22 cellular contexts compared by ENCODE assay signal in the genomic region with DNA sequence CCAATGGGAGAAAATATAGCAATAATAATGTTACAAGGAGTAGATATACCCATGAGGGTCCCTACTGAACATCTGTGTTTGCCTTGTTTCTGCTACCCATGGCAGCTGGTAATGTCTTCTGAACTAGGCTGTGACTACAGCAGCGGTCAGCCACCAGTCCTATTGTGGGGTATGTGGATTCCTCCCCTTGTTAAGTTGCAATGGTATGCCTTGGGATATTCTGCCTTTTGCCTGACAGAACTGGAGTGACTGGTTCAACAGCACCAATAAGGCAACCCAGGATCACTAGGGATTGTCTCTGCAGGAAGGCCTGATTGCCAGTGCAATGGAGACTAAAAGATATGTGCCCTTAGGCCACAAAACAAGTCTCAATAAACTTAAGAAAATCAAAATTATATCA. TPM values are rescaled to one million over a fixed set of nuclear protein-coding genes. Genes with fewer than 3 reads are reported as not detected.
DNase-seq lines count a peak whose midpoint lies in the region; ATAC-seq and TF ChIP-seq lines count a peak whose summit lies in the region.
"Had no signal": no experiment of that assay in that cellular context is flagged by ENCODE, and none has a peak within 500 bp of the region (broad histone marks: within the 10 kb centered on the region; RNA-seq: fewer than 3 reads in every experiment).

No MANE protein-coding gene starts in this region.

- H3K9me3 ChIP-seq in PC-3 (ENCODE audit: low read length) (no peaks in the 10 kb centered on the region), breast epithelium (no peaks in the 10 kb centered on the region)
- H3K9me3 ChIP-seq: BE2C, BLaER1 had no signal

- no peak overlapping the region for H3K27ac ChIP-seq in PC-3 (ENCODE audit: low read length)
- H3K27ac ChIP-seq in breast epithelium: no peak overlapping the region
- H3K27ac ChIP-seq: BLaER1 had no signal

- peak; percentile 52 for DNase-seq in ELF-1 (ENCODE audit: low read depth, low spot score)
- DNase-seq in PC-3: peak; percentile 16
- no peak for DNase-seq in stimulated activated CD4-positive, alpha-beta T cell treated with anti-CD3 and anti-CD28 coated beads, Interleukin-2, amount 100 ng/mL, for 24 hours
- DNase-seq in breast epithelium (ENCODE audit: low spot score in 2 of 2): no peak
- DNase-seq: 8988T; ACHN; BE2C; C1 segment of cervical spinal cord; CD4-positive, alpha-beta memory T cell; CD4-positive, CD25-positive, alpha-beta regulatory T cell; CD8-positive, alpha-beta memory T cell; COR-L47; DMS 273 treated with DMSO at 0.1 percent for 48 hours; DMS153; DMS53; DMS79; DND-41; EL; GF-D8 had no signal

- intact Hi-C loops in PC-3 (cut with micrococcal nuclease) (no loop called here), breast epithelium (cut with DNase I; ENCODE audit: low total_unique reads) (no loop called here)

- no peaks in the 10 kb centered on the region for H3K79me2 ChIP-seq in PC-3 (ENCODE audit: low read length)

- no peak overlapping the region for H2AFZ ChIP-seq in PC-3 (ENCODE audit: low read length)

- H3K4me1 ChIP-seq in PC-3 (ENCODE audit: insufficient read depth, low read length) (peaks cover 7% of the 10 kb centered on the region), breast epithelium (peaks cover 0 to 2% of the 10 kb centered on the region in 2 donors)
- H3K4me1 ChIP-seq: BE2C, BLaER1 had no signal

- no peak overlapping the region for H3K9ac ChIP-seq in PC-3 (ENCODE audit: low read length)
- H3K9ac ChIP-seq: BLaER1 had no signal

- CTCF ChIA-PET in PC-3 (lab: Charles Lee): no interaction called here

- no peak overlapping the region for H3K4me2 ChIP-seq in PC-3 (ENCODE audit: low read length)
- H3K4me2 ChIP-seq: BLaER1 had no signal

- no peaks in the 10 kb centered on the region for H4K20me1 ChIP-seq in PC-3 (ENCODE audit: low read length)
- H4K20me1 ChIP-seq: BLaER1 had no signal

- H3K4me3 ChIP-seq in PC-3 (ENCODE audit: low read length) (no peak overlapping the region), breast epithelium (no peak overlapping the region)
- H3K4me3 ChIP-seq: BLaER1 had no signal

- no peaks in the 10 kb centered on the region for H3F3A ChIP-seq in PC-3 (ENCODE audit: low read length, unreplicated experiment)

- no peak for ATAC-seq in PC-3
- peak; percentile 58 for ATAC-seq in esophagus mucosa
- no peak for ATAC-seq in HG02798 (IDR thresholded peaks at IDR 0.05; ENCODE audit: poor library complexity, unreplicated experiment)

- BruUV-seq in PC-3 (replicated peaks; lab: Mats Ljungman, UMichigan): no TSS peak

- no peaks in the 10 kb centered on the region for H3K9me2 ChIP-seq in PC-3 (replicated peaks; ENCODE audit: low read length)

- H3K36me3 ChIP-seq in PC-3 (ENCODE audit: low read depth, low read length): no peaks in the 10 kb centered on the region
- no peaks in the 10 kb centered on the region for H3K36me3 ChIP-seq in breast epithelium
- H3K36me3 ChIP-seq: BE2C, BLaER1 had no signal

- POLR2A ChIA-PET in PC-3 (lab: Charles Lee; ENCODE audit: unreplicated experiment): no interaction called here

- H3K27me3 ChIP-seq in PC-3 (ENCODE audit: low read length) (no peaks in the 10 kb centered on the region), breast epithelium (no peaks in the 10 kb centered on the region)
- H3K27me3 ChIP-seq: BE2C, BLaER1 had no signal

- TF ChIP-seq CTCF in PC-3 (conservative IDR thresholded peaks at IDR 0.05; ENCODE audit: low read depth, low read length) (no peak), breast epithelium (IDR thresholded peaks at IDR 0.05) (no peak)

- TF ChIP-seq POLR2A in breast epithelium (IDR thresholded peaks at IDR 0.05): no peak

RNA-seq across cellular contexts. Expression of a gene that starts 9.7 kb away (rescaled TPM):
- total RNA-seq in PC-3 (2014; rRNA removed): 0.63 and 1.3 TPM in 2 replicates
- 3.1 TPM for total RNA-seq in esophagus mucosa
- total RNA-seq in breast epithelium: 10 to 100 TPM; 10.4 to 23.7 (median 22.0) TPM

RNA-seq across cellular contexts. Expression of a gene that starts 17.9 kb away (rescaled TPM):
- 111 and 120 TPM in 2 replicates for total RNA-seq in PC-3 (2014; rRNA removed)
- 35.5 TPM for total RNA-seq in esophagus mucosa
- 100 to 1,000 TPM; 108 to 165 (median 119) TPM for total RNA-seq in breast epithelium

Comparison
In these comparisons a context has a peak if more than half of its experiments do, and no peak if none do; other contexts are left out.
1. DNase-seq: peak in ELF-1 (single experiment) and PC-3 (single experiment); none in stimulated activated CD4-positive, alpha-beta T cell treated with anti-CD3 and anti-CD28 coated beads, Interleukin-2, amount 100 ng/mL, for 24 hours (0 of 2) and breast epithelium (0 of 2).